21 cellular contexts compared by ENCODE assay signal in the genomic region with DNA sequence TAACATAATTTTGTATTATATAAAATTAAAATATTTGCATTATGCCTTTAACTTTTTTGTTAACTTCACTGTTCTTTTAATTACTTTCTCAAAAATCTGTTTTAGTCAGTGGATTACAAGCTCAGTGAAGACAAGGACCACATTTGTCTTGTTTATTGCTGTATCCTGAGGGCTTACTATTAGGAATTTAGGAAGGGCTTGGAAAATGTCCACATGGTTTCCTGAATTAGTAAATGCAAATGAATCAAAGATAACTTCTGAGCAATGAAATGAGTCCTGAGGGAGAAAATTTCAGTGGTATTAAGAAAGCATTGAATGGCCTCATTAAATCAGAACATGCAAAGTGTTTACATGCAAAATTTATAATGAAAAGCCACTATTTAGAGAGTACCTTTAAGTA.
"Had no signal": no experiment of that assay in that cellular context is flagged by ENCODE, and none has a peak within 500 bp of the region (broad histone marks: within the 10 kb centered on the region; RNA-seq: fewer than 3 reads in every experiment).

No MANE protein-coding gene starts in this region.

- H3K27me3 ChIP-seq: dorsolateral prefrontal cortex, esophagus squamous epithelium, foreskin keratinocyte, gastrocnemius medialis, heart right ventricle, left lung had no signal

- DNase-seq: dermis blood vessel endothelial cell; dorsolateral prefrontal cortex; effector CD4-positive, alpha-beta T cell; effector memory CD4-positive, alpha-beta T cell; erythroblast; esophagus squamous epithelium; foreskin keratinocyte; gastrocnemius medialis; glutamatergic neuron; head of caudate nucleus; heart right ventricle; hippocampal formation; left cardiac atrium; left lung; left ventricle myocardium superior; lower lobe of right lung; midbrain; naive thymus-derived CD4-positive, alpha-beta T cell had no signal

- H3K36me3 ChIP-seq: esophagus squamous epithelium, gastrocnemius medialis, heart right ventricle, left lung, lower lobe of right lung had no signal

- H3K27ac ChIP-seq: coronary artery, dorsolateral prefrontal cortex, epithelial cell of prostate, esophagus squamous epithelium, foreskin keratinocyte, gastrocnemius medialis, heart right ventricle, left lung, lower lobe of right lung had no signal

- H3K4me3 ChIP-seq: coronary artery, dorsolateral prefrontal cortex, esophagus squamous epithelium, gastrocnemius medialis, heart right ventricle, left lung, lower lobe of right lung had no signal

- ATAC-seq: esophagus mucosa; foreskin keratinocyte; gastrocnemius medialis; heart right ventricle; left cardiac atrium; left lung; left ventricle myocardium superior; lower lobe of right lung; naive thymus-derived CD4-positive, alpha-beta T cell had no signal

- H3K9me3 ChIP-seq: esophagus squamous epithelium, gastrocnemius medialis, left lung, lower lobe of right lung had no signal

- H3K4me1 ChIP-seq: esophagus squamous epithelium, foreskin keratinocyte, gastrocnemius medialis, heart right ventricle, left lung, lower lobe of right lung had no signal
